1 cellular context compared by ENCODE assay signal in genomic region chr14:64500088-64500487, GRCh38.
TF ChIP-seq lines count a peak whose summit lies in the region.

No MANE protein-coding gene starts in this region.

TF ChIP-seq in GM12878, 131 proteins besides CTCF, POLR2A, EP300 and RAD21:
- TF ChIP-seq STAT3 (IDR thresholded peaks at IDR 0.05; ENCODE audit: low read depth, low read length), result no peak
- peak; percentile 40; the same call in 1 of the 2 replicates for TF ChIP-seq ZBTB40 (IDR thresholded peaks at IDR 0.05; ENCODE audit: borderline replicate concordance)
